34 cellular contexts compared by ENCODE assay signal in genomic region chr7:69632280-69632679, GRCh38.
"Had no signal": no experiment of that assay in that cellular context is flagged by ENCODE, and none has a peak within 500 bp of the region (broad histone marks: within the 10 kb centered on the region; RNA-seq: fewer than 3 reads in every experiment).

No MANE protein-coding gene starts in this region.

- H3K27ac Mint-ChIP-seq: activated CD4-positive, alpha-beta memory T cell treated with anti-CD3 and anti-CD28 coated beads for 36 hours; activated CD4-positive, alpha-beta T cell treated with anti-CD3 and anti-CD28 coated beads for 36 hours; activated CD4-positive, alpha-beta T cell treated with anti-CD3 and anti-CD28 coated beads, Interleukin-2, amount 10 ng/mL, durations not matched to agents 24 days and 14 days; activated CD8-positive, alpha-beta memory T cell treated with anti-CD3 and anti-CD28 coated beads, Interleukin-2, amount 10 ng/mL, durations not matched to agents 7 days and 5 days; activated CD8-positive, alpha-beta T cell treated with anti-CD3 and anti-CD28 coated beads, Interleukin-2, amount 10 ng/mL, durations not matched to agents 7 days and 5 days; activated naive CD4-positive, alpha-beta T cell treated with anti-CD3 and anti-CD28 coated beads for 36 hours; activated naive CD4-positive, alpha-beta T cell treated with anti-CD3 and anti-CD28 coated beads, Interleukin-2, amount 50 U/mL, for 24 hours; activated naive CD8-positive, alpha-beta T cell treated with anti-CD3 and anti-CD28 coated beads for 36 hours; activated naive CD8-positive, alpha-beta T cell treated with anti-CD3 and anti-CD28 coated beads, Interleukin-2, amount 50 U/mL, for 24 hours; activated T-helper 1 cell treated with anti-CD3 and anti-CD28 coated beads, Interleukin-12 subunit alpha, Interleukin-12 subunit beta, Interleukin-2, Interleukin-4 antibody, amounts not matched to agents 30 ng/mL and 10 ng/mL and 1 ng/mL, durations not matched to agents 14 hours and 24 hours and 36 hours; activated T-helper 2 cell treated with anti-CD3 and anti-CD28 coated beads, Interferon-gamma antibody, Interleukin-2, Interleukin-4, amounts not matched to agents 10 μg/mL and 5 μg/mL and 100 μg/mL, durations not matched to agents 14 hours and 24 hours and 36 hours; dendritic cell treated with granulocyte-macrophage colony-stimulating factor and Interleukin-4, amounts not matched to agents 40 ng/mL and 50 ng/mL, for 4 days; effector memory CD8-positive, alpha-beta T cell had no signal

- H3K36me3 Mint-ChIP-seq: activated CD4-positive, alpha-beta memory T cell treated with anti-CD3 and anti-CD28 coated beads for 36 hours; activated CD8-positive, alpha-beta memory T cell treated with anti-CD3 and anti-CD28 coated beads, Interleukin-2, amount 10 ng/mL, durations not matched to agents 7 days and 5 days; activated naive CD4-positive, alpha-beta T cell treated with anti-CD3 and anti-CD28 coated beads, Interleukin-2, amount 50 U/mL, for 24 hours; activated naive CD8-positive, alpha-beta T cell treated with anti-CD3 and anti-CD28 coated beads for 36 hours; brain had no signal

- H3K4me3 ChIP-seq: adrenal gland, breast epithelium, cardiac muscle cell, coronary artery, esophagus muscularis mucosa, gastrocnemius medialis, heart right ventricle had no signal

- H3K4me1 ChIP-seq: breast epithelium, foreskin keratinocyte, gastrocnemius medialis had no signal

- H3K4me3 Mint-ChIP-seq: activated CD4-positive, alpha-beta memory T cell treated with anti-CD3 and anti-CD28 coated beads for 36 hours; activated CD4-positive, alpha-beta T cell treated with anti-CD3 and anti-CD28 coated beads for 36 hours; activated CD4-positive, alpha-beta T cell treated with anti-CD3 and anti-CD28 coated beads, Interleukin-2, amount 10 ng/mL, durations not matched to agents 24 days and 14 days; activated CD8-positive, alpha-beta memory T cell treated with anti-CD3 and anti-CD28 coated beads, Interleukin-2, amount 10 ng/mL, durations not matched to agents 7 days and 5 days; activated CD8-positive, alpha-beta T cell treated with anti-CD3 and anti-CD28 coated beads, Interleukin-2, amount 10 ng/mL, durations not matched to agents 7 days and 5 days; activated naive CD4-positive, alpha-beta T cell treated with anti-CD3 and anti-CD28 coated beads for 36 hours; activated naive CD4-positive, alpha-beta T cell treated with anti-CD3 and anti-CD28 coated beads, Interleukin-2, amount 50 U/mL, for 24 hours; activated naive CD8-positive, alpha-beta T cell treated with anti-CD3 and anti-CD28 coated beads for 36 hours; activated naive CD8-positive, alpha-beta T cell treated with anti-CD3 and anti-CD28 coated beads, Interleukin-2, amount 50 U/mL, for 24 hours; activated T-helper 1 cell treated with anti-CD3 and anti-CD28 coated beads, Interleukin-12 subunit alpha, Interleukin-12 subunit beta, Interleukin-2, Interleukin-4 antibody, amounts not matched to agents 30 ng/mL and 10 ng/mL and 1 ng/mL, durations not matched to agents 14 hours and 24 hours and 36 hours; dendritic cell treated with granulocyte-macrophage colony-stimulating factor and Interleukin-4, amounts not matched to agents 40 ng/mL and 50 ng/mL, for 4 days; effector memory CD8-positive, alpha-beta T cell had no signal

- H3K27ac ChIP-seq: breast epithelium, cardiac muscle cell, coronary artery, esophagus muscularis mucosa, foreskin keratinocyte, gastrocnemius medialis, heart right ventricle had no signal

- H3K9me3 ChIP-seq: adrenal gland, breast epithelium, esophagus muscularis mucosa, gastrocnemius medialis, heart right ventricle had no signal

- H3K4me1 Mint-ChIP-seq: activated CD4-positive, alpha-beta T cell treated with anti-CD3 and anti-CD28 coated beads for 36 hours; activated CD4-positive, alpha-beta T cell treated with anti-CD3 and anti-CD28 coated beads, Interleukin-2, amount 10 ng/mL, durations not matched to agents 24 days and 14 days; activated CD8-positive, alpha-beta memory T cell treated with anti-CD3 and anti-CD28 coated beads, Interleukin-2, amount 10 ng/mL, durations not matched to agents 7 days and 5 days; activated naive CD4-positive, alpha-beta T cell treated with anti-CD3 and anti-CD28 coated beads, Interleukin-2, amount 50 U/mL, for 24 hours; activated naive CD8-positive, alpha-beta T cell treated with anti-CD3 and anti-CD28 coated beads for 36 hours had no signal

- H3K9me3 Mint-ChIP-seq: activated CD4-positive, alpha-beta memory T cell treated with anti-CD3 and anti-CD28 coated beads for 36 hours; activated CD4-positive, alpha-beta T cell treated with anti-CD3 and anti-CD28 coated beads, Interleukin-2, amount 10 ng/mL, durations not matched to agents 24 days and 14 days; activated naive CD4-positive, alpha-beta T cell treated with anti-CD3 and anti-CD28 coated beads for 36 hours; activated naive CD4-positive, alpha-beta T cell treated with anti-CD3 and anti-CD28 coated beads, Interleukin-2, amount 50 U/mL, for 24 hours; activated naive CD8-positive, alpha-beta T cell treated with anti-CD3 and anti-CD28 coated beads for 36 hours; activated naive CD8-positive, alpha-beta T cell treated with anti-CD3 and anti-CD28 coated beads, Interleukin-2, amount 50 U/mL, for 24 hours; activated T-helper 1 cell treated with anti-CD3 and anti-CD28 coated beads, Interleukin-12 subunit alpha, Interleukin-12 subunit beta, Interleukin-2, Interleukin-4 antibody, amounts not matched to agents 30 ng/mL and 10 ng/mL and 1 ng/mL, durations not matched to agents 14 hours and 24 hours and 36 hours; activated T-helper 2 cell treated with anti-CD3 and anti-CD28 coated beads, Interferon-gamma antibody, Interleukin-2, Interleukin-4, amounts not matched to agents 10 μg/mL and 5 μg/mL and 100 μg/mL, durations not matched to agents 14 hours and 24 hours and 36 hours; dendritic cell treated with granulocyte-macrophage colony-stimulating factor and Interleukin-4, amounts not matched to agents 40 ng/mL and 50 ng/mL, for 4 days; effector memory CD8-positive, alpha-beta T cell had no signal

- DNase-seq: activated CD4-positive, alpha-beta memory T cell treated with anti-CD3 and anti-CD28 coated beads for 36 hours; activated CD4-positive, alpha-beta T cell treated with anti-CD3 and anti-CD28 coated beads for 36 hours; activated CD4-positive, alpha-beta T cell treated with anti-CD3 and anti-CD28 coated beads, Interleukin-2, amount 10 ng/mL, durations not matched to agents 24 days and 14 days; activated CD4-positive, CD25-positive, alpha-beta regulatory T cell; activated CD4-positive, CD25-positive, alpha-beta regulatory T cell treated with anti-CD3 and anti-CD28 coated beads, Interleukin-2, amount 50 U/mL, for 72 hours; activated CD8-positive, alpha-beta memory T cell treated with anti-CD3 and anti-CD28 coated beads, Interleukin-2, amount 10 ng/mL, durations not matched to agents 7 days and 5 days; activated CD8-positive, alpha-beta memory T cell treated with anti-CD3 and anti-CD28 coated beads, Interleukin-2, amount 50 U/mL, for 4 hours; activated CD8-positive, alpha-beta T cell treated with anti-CD3 and anti-CD28 coated beads, Interleukin-2, amount 10 ng/mL, durations not matched to agents 7 days and 5 days; activated effector memory CD4-positive, alpha-beta T cell treated with anti-CD3 and anti-CD28 coated beads, Interleukin-2, amount 50 U/mL, for 16 hours; activated naive CD4-positive, alpha-beta T cell treated with anti-CD3 and anti-CD28 coated beads for 36 hours; activated naive CD8-positive, alpha-beta T cell treated with anti-CD3 and anti-CD28 coated beads for 36 hours; activated naive CD8-positive, alpha-beta T cell treated with anti-CD3 and anti-CD28 coated beads, Interleukin-2, amount 50 U/mL, for 24 hours; activated T-cell treated with anti-CD3 and anti-CD28 coated beads, Interleukin-2, amount 50 U/mL, for 1 hour; activated T-cell treated with anti-CD3 and anti-CD28 coated beads, Interleukin-2, amount 50 U/mL, for 48 hours; adrenal gland; amygdala; aorta; central memory CD4-positive, alpha-beta T cell; effector CD4-positive, alpha-beta T cell; effector memory CD8-positive, alpha-beta T cell; erythroblast; foreskin keratinocyte; gastrocnemius medialis; heart right ventricle; T-helper 2 cell had no signal

- H3K27me3 ChIP-seq: adrenal gland, breast epithelium, cardiac muscle cell, esophagus muscularis mucosa, gastrocnemius medialis, heart right ventricle had no signal

- H3K27me3 Mint-ChIP-seq: activated CD4-positive, alpha-beta memory T cell treated with anti-CD3 and anti-CD28 coated beads for 36 hours; activated CD4-positive, alpha-beta T cell treated with anti-CD3 and anti-CD28 coated beads, Interleukin-2, amount 10 ng/mL, durations not matched to agents 24 days and 14 days; activated naive CD4-positive, alpha-beta T cell treated with anti-CD3 and anti-CD28 coated beads, Interleukin-2, amount 50 U/mL, for 24 hours; activated naive CD8-positive, alpha-beta T cell treated with anti-CD3 and anti-CD28 coated beads, Interleukin-2, amount 50 U/mL, for 24 hours; brain; dendritic cell treated with granulocyte-macrophage colony-stimulating factor and Interleukin-4, amounts not matched to agents 40 ng/mL and 50 ng/mL, for 4 days had no signal

- H3K36me3 ChIP-seq: adrenal gland, breast epithelium, cardiac muscle cell, esophagus muscularis mucosa, gastrocnemius medialis, heart right ventricle had no signal
